Comparison of ENCODE assay signal across 9 cellular contexts in genomic region chr10:29130190-29130673, GRCh38.
A peak's percentile ranks its signal among the peaks of the same experiment; 100 is the strongest.
DNase-seq lines count a peak whose midpoint lies in the region; ATAC-seq, FAIRE-seq and TF ChIP-seq lines count a peak whose summit lies in the region.
"Had no signal": no experiment of that assay in that cellular context is flagged by ENCODE, and none has a peak within 500 bp of the region (broad histone marks: within the 10 kb centered on the region; RNA-seq: fewer than 3 reads in every experiment).

No MANE protein-coding gene starts in this region.

- peaks cover 5 to 13% (median 8%) of the 10 kb centered on the region in 4 donors for H3K4me1 ChIP-seq in esophagus muscularis mucosa

- no peak overlapping the region for H3K4me3 ChIP-seq in esophagus muscularis mucosa
- H3K4me3 ChIP-seq: BLaER1 had no signal

- no peak for TF ChIP-seq EP300 in esophagus muscularis mucosa (IDR thresholded peaks at IDR 0.05)

- no peak overlapping the region for H3K27ac ChIP-seq in esophagus muscularis mucosa (replicated peaks in 1 of 4)
- H3K27ac ChIP-seq: BLaER1 had no signal

- TF ChIP-seq CTCF in esophagus muscularis mucosa (IDR thresholded peaks at IDR 0.05): peak; percentile 35 to 61 (median 48)

- peaks cover 0 to 13% (median 0%) of the 10 kb centered on the region in 4 donors for H3K27me3 ChIP-seq in esophagus muscularis mucosa
- H3K27me3 ChIP-seq: BLaER1 had no signal

- no peak for ATAC-seq in GM21737 (IDR thresholded peaks at IDR 0.05; ENCODE audit: unreplicated experiment)

- H3K36me3 ChIP-seq in esophagus muscularis mucosa: no peaks in the 10 kb centered on the region
- H3K36me3 ChIP-seq: BLaER1 had no signal

- DNase-seq in NCI-H1105 treated with DMSO at 0.1 percent for 48 hours (lab: John Stamatoyannopoulos, UW) (peak; percentile 9), NCI-H1105 (lab: John Stamatoyannopoulos, UW) (no peak), NCI-H345 treated with DMSO at 0.1 percent for 48 hours (lab: John Stamatoyannopoulos, UW; ENCODE audit: unreplicated experiment) (peak; percentile 28), esophagus muscularis mucosa (ENCODE audit: extremely low spot score) (no peak), superior temporal gyrus (ENCODE audit: extremely low spot score) (peak; percentile 19), cerebellar nuclear complex (lab: John Stamatoyannopoulos, UW) (no peak), GM19239 (ENCODE audit: insufficient read length, low spot score) (no peak)

- intact Hi-C loops in esophagus muscularis mucosa (cut with DNase I): loop anchor here (5.0 to 10.0 kb wide), 2 partner anchors 165 to 468 kb away; no protein-coding TSS in a partner anchor

- no peak for FAIRE-seq in GM19239 (lab: Jason Lieb, UNC)

- 53% methylated on average over 1 of the region's 1 CpG for WGBS in esophagus muscularis mucosa

- no peaks in the 10 kb centered on the region for H3K9me3 ChIP-seq in esophagus muscularis mucosa
- H3K9me3 ChIP-seq: BLaER1 had no signal

- TF ChIP-seq POLR2A in esophagus muscularis mucosa (IDR thresholded peaks at IDR 0.05; ENCODE audit: low read depth): no peak

Comparison
In these comparisons a context has a peak if more than half of its experiments do, and no peak if none do; other contexts are left out.
1. DNase-seq: peak in NCI-H1105 treated with DMSO at 0.1 percent for 48 hours (single experiment), NCI-H345 treated with DMSO at 0.1 percent for 48 hours (single experiment) and superior temporal gyrus (single experiment); none in NCI-H1105 (single experiment), esophagus muscularis mucosa (single experiment), cerebellar nuclear complex (0 of 2) and GM19239 (single experiment).